1 cellular context compared by ENCODE assay signal in genomic region chr7:48563334-48563733, GRCh38.
TF ChIP-seq lines count a peak whose summit lies in the region.

No MANE protein-coding gene starts in this region.

TF ChIP-seq in GM12878, 131 proteins besides CTCF, POLR2A, EP300 and RAD21 (continued from another document):
- TF ChIP-seq ATF2 (IDR thresholded peaks at IDR 0.05; ENCODE audit: low read length) (no peak), ELK1 (IDR thresholded peaks at IDR 0.05; ENCODE audit: low read depth, low read length) (no peak), KAT2A (conservative IDR thresholded peaks at IDR 0.05; ENCODE audit: control insufficient read depth, low read depth, low read length) (no peak), POLR2AphosphoS2 (IDR thresholded peaks at IDR 0.05; ENCODE audit: low read depth, low read length) (no peak), TARDBP (IDR thresholded peaks at IDR 0.05; ENCODE audit: borderline replicate concordance) (no peak)
